Comparison of ENCODE assay signal across 1 cellular context in genomic region chr1:23010734-23011449, GRCh38.
TF ChIP-seq lines count a peak whose summit lies in the region.

No MANE protein-coding gene starts in this region.

TF ChIP-seq in H1, 55 proteins besides CTCF, POLR2A, EP300 and RAD21:
- no peak for TF ChIP-seq SRF (IDR thresholded peaks at IDR 0.05; ENCODE audit: low read depth, low read length)
- TF ChIP-seq SAP30 (IDR thresholded peaks at IDR 0.05; ENCODE audit: insufficient read depth, insufficient replicate concordance, low read length) = no peak
- TF ChIP-seq CBX5 (IDR thresholded peaks at IDR 0.05; ENCODE audit: low read depth, low read length) = no peak
- TF ChIP-seq SIX5 (IDR thresholded peaks at IDR 0.05; ENCODE audit: low read depth, low read length) = no peak
- no peak for TF ChIP-seq TAF1 (IDR thresholded peaks at IDR 0.05; ENCODE audit: low read depth, low read length)
